ENCODE assay signal across 25 cellular contexts in the genomic region with DNA sequence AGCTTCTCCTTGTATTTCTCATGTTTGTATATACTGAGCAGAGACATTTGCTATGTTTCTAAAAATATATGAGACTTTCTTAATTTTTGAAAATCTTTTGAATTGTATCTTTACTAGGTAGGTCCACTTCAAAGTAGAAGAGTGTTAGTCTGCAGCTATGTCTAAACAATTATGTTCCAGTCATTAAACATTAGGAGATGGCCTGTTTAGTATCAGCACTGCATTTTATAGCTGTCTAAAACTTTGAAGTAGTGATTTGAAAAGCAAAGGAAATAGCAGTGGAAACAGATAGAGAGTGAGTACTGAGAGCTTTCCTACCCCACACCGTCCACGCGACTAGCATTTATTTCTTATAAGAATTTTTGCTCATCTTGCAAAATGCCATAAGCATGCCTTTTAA.
"Had no signal": no experiment of that assay in that cellular context is flagged by ENCODE, and none has a peak within 500 bp of the region (broad histone marks: within the 10 kb centered on the region; RNA-seq: fewer than 3 reads in every experiment).

No MANE protein-coding gene starts in this region.

- H3K27ac ChIP-seq: colonic mucosa, foreskin keratinocyte, gastroesophageal sphincter, heart left ventricle, left lung, psoas muscle, right lobe of liver, suprapubic skin, transverse colon, upper lobe of right lung, uterus had no signal

- H3K27me3 ChIP-seq: colonic mucosa, foreskin keratinocyte, gastroesophageal sphincter, heart left ventricle, left lung, right lobe of liver, suprapubic skin, transverse colon, upper lobe of right lung, uterus had no signal

- ATAC-seq: effector memory CD8-positive, alpha-beta T cell; foreskin keratinocyte; gastroesophageal sphincter; heart left ventricle; left cardiac atrium; left lung; natural killer cell; psoas muscle; right lobe of liver; stimulated activated naive CD8-positive, alpha-beta T cell treated with anti-CD3 and anti-CD28 coated beads, Interleukin-15, amount 100 ng/mL, for 72 hours; upper lobe of right lung had no signal

- H3K4me1 ChIP-seq: colonic mucosa, foreskin keratinocyte, heart left ventricle, left lung, psoas muscle, right lobe of liver, suprapubic skin, upper lobe of right lung, uterus had no signal

- FAIRE-seq: islet of Langerhans, small intestine had no signal

- H3K4me3 ChIP-seq: colonic mucosa, gastroesophageal sphincter, heart left ventricle, left lung, psoas muscle, right lobe of liver, suprapubic skin, transverse colon, upper lobe of right lung, uterus had no signal

- H3K36me3 ChIP-seq: colonic mucosa, gastroesophageal sphincter, heart left ventricle, left lung, right lobe of liver, suprapubic skin, transverse colon, upper lobe of right lung, uterus had no signal

- DNase-seq: colonic mucosa; effector memory CD8-positive, alpha-beta T cell; foreskin keratinocyte; heart left ventricle; hippocampal formation; left cardiac atrium; left lung; mesendoderm; natural killer cell; posterior cingulate gyrus; psoas muscle; right lobe of liver; small intestine; stimulated activated CD4-positive, alpha-beta T cell treated with anti-CD3 and anti-CD28 coated beads, Interleukin-12 subunit alpha, Interleukin-12 subunit beta, amount 100 ng/mL, for 4 hours; stimulated activated CD4-positive, alpha-beta T cell treated with anti-CD3 and anti-CD28 coated beads, Interleukin-1b, Interleukin-23, amount 100 ng/mL, for 48 hours; stimulated activated CD4-positive, alpha-beta T cell treated with anti-CD3 and anti-CD28 coated beads, Interleukin-4, amount 100 ng/mL, for 1 hour; stimulated activated CD8-positive, alpha-beta memory T cell treated with anti-CD3 and anti-CD28 coated beads, Interleukin-4, amount 100 ng/mL, for 48 hours; stimulated activated naive CD4-positive, alpha-beta T cell; stimulated activated naive CD8-positive, alpha-beta T cell treated with anti-CD3 and anti-CD28 coated beads, Interleukin-15, amount 100 ng/mL, for 72 hours; transverse colon; upper lobe of right lung; uterus had no signal

- H3K9me3 ChIP-seq: colonic mucosa, gastroesophageal sphincter, heart left ventricle, left lung, psoas muscle, right lobe of liver, suprapubic skin, transverse colon, upper lobe of right lung, uterus had no signal
